Comparison of ENCODE assay signal across 18 cellular contexts in the genomic region with DNA sequence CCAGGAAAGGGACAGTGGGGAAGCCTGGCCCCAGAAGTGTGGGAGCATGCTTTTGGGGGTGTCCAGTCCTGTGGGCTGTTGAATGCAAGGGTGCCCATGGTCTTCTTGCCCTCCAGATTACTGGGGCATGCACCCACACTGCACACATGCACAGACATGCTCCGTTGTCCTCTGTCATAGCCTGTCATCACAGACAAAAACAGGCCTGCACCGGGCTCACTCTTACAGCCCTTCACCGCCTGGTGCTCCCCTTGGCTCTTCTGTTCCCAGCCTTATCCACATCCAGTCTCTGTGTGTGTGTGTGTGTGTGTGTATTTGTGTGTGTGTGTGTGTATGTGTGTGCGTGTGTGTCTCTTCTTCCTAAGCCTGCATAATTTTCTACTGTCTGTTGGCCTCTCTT.
DNase-seq lines count a peak whose midpoint lies in the region; ATAC-seq lines count a peak whose summit lies in the region.
"Had no signal": no experiment of that assay in that cellular context is flagged by ENCODE, and none has a peak within 500 bp of the region (broad histone marks: within the 10 kb centered on the region; RNA-seq: fewer than 3 reads in every experiment).

No MANE protein-coding gene starts in this region.

- H3K9me3 Mint-ChIP-seq in effector memory CD8-positive, alpha-beta T cell, result no peaks in the 10 kb centered on the region
- H3K9me3 Mint-ChIP-seq: activated T-cell treated with anti-CD3 and anti-CD28 coated beads, Interleukin-2, amount 50 U/mL, for 24 hours; type B pancreatic cell had no signal

- no peaks in the 10 kb centered on the region for H3K36me3 Mint-ChIP-seq in effector memory CD8-positive, alpha-beta T cell (ENCODE audit: insufficient read depth)
- H3K36me3 Mint-ChIP-seq: type B pancreatic cell had no signal

- H3K27me3 ChIP-seq in BLaER1 treated with 17β-estradiol and CSF1 and Interleukin-3, amounts not matched to agents 10 nM and 100 nM, result 0 out of 22 replicates have a peak, but pooled peaks cover 0 to 4% (median 0%) of the 10 kb centered on the region in 11 experiments

- H3K9ac ChIP-seq in BLaER1 treated with 17β-estradiol and CSF1 and Interleukin-3, amounts not matched to agents 10 nM and 100 nM, result no peak overlapping the region
- H3K9ac ChIP-seq: KMS-11 had no signal

- no peaks in the 10 kb centered on the region for H3K9me3 ChIP-seq in BLaER1 treated with 17β-estradiol and CSF1 and Interleukin-3, amounts not matched to agents 10 nM and 100 nM (replicated peaks in 1 of 11)
- H3K9me3 ChIP-seq: prostate gland had no signal

- H3K4me3 Mint-ChIP-seq in effector memory CD8-positive, alpha-beta T cell, result no peak overlapping the region
- H3K4me3 Mint-ChIP-seq: activated T-cell treated with anti-CD3 and anti-CD28 coated beads, Interleukin-2, amount 50 U/mL, for 24 hours; type B pancreatic cell had no signal

- peaks cover 10 to 21% (median 18%) of the 10 kb centered on the region in 10 experiments; a peak in 15 of 20 replicates for H3K4me1 ChIP-seq in BLaER1 treated with 17β-estradiol and CSF1 and Interleukin-3, amounts not matched to agents 10 nM and 100 nM
- H3K4me1 ChIP-seq: prostate gland had no signal

- peaks cover 52 to 90% of the 10 kb centered on the region in 2 donors for H3K27me3 Mint-ChIP-seq in effector memory CD8-positive, alpha-beta T cell

- no peaks in the 10 kb centered on the region for H3K36me3 ChIP-seq in BLaER1 treated with 17β-estradiol and CSF1 and Interleukin-3, amounts not matched to agents 10 nM and 100 nM
- H3K36me3 ChIP-seq: prostate gland had no signal

- H3K4me2 ChIP-seq in BLaER1 treated with 17β-estradiol and CSF1 and Interleukin-3, amounts not matched to agents 10 nM and 100 nM, result peak overlapping the region in 7 of 11 experiments; percentile 17 to 75 (median 41); a peak in 10 of 22 replicates

- H3K4me3 ChIP-seq in BLaER1 treated with 17β-estradiol and CSF1 and Interleukin-3, amounts not matched to agents 10 nM and 100 nM, result no peak overlapping the region
- H3K4me3 ChIP-seq: prostate gland had no signal

- peak; percentile 26 for DNase-seq in epithelial cell of prostate (ENCODE audit: low read depth, low spot score)
- no peak for DNase-seq in AG20443 (ENCODE audit: low spot score)
- DNase-seq in effector memory CD8-positive, alpha-beta T cell, result no peak
- DNase-seq: activated CD4-positive, alpha-beta T cell treated with anti-CD3 and anti-CD28 coated beads for 1 hour; activated T-cell treated with anti-CD3 and anti-CD28 coated beads, Interleukin-2, amount 50 U/mL, for 24 hours; aorta; hypothalamus; left cardiac atrium; NCI-H446 treated with DMSO at 0.1 percent for 48 hours; PC-3 had no signal

- H3K27ac ChIP-seq in BLaER1 treated with 17β-estradiol and CSF1 and Interleukin-3, amounts not matched to agents 10 nM and 100 nM, result no peak overlapping the region
- H3K27ac ChIP-seq in epithelial cell of prostate, result no peak overlapping the region
- H3K27ac ChIP-seq: KMS-11, prostate gland had no signal

- peak; percentile 42 for ATAC-seq in GM18511 (IDR thresholded peaks at IDR 0.05; ENCODE audit: unreplicated experiment)
- peak; percentile 20 for ATAC-seq in HG03196 (IDR thresholded peaks at IDR 0.05; ENCODE audit: unreplicated experiment)
- ATAC-seq in HG03135 (IDR thresholded peaks at IDR 0.05; ENCODE audit: unreplicated experiment), result no peak
- ATAC-seq in GM21576 (IDR thresholded peaks at IDR 0.05; ENCODE audit: unreplicated experiment), result no peak
- no peak for ATAC-seq in effector memory CD8-positive, alpha-beta T cell (replicated peaks)
- ATAC-seq: PC-3 had no signal

- H3K4me1 Mint-ChIP-seq in effector memory CD8-positive, alpha-beta T cell (ENCODE audit: low read depth in 2 of 2), result peaks cover 0 to 7% of the 10 kb centered on the region in 2 donors

- peaks cover 0 to 31% (median 0%) of the 10 kb centered on the region in 11 experiments; a peak in 4 of 22 replicates for H4K20me1 ChIP-seq in BLaER1 treated with 17β-estradiol and CSF1 and Interleukin-3, amounts not matched to agents 10 nM and 100 nM

- no peak overlapping the region for H3K27ac Mint-ChIP-seq in effector memory CD8-positive, alpha-beta T cell
- H3K27ac Mint-ChIP-seq: activated T-cell treated with anti-CD3 and anti-CD28 coated beads, Interleukin-2, amount 50 U/mL, for 24 hours; type B pancreatic cell had no signal

Comparison
In these comparisons a context has a peak if more than half of its experiments do, and no peak if none do; other contexts are left out.
1. ATAC-seq: peak in GM18511 (single experiment) and HG03196 (single experiment); none in HG03135 (single experiment), GM21576 (single experiment) and effector memory CD8-positive, alpha-beta T cell (single experiment).